In the genomic region with DNA sequence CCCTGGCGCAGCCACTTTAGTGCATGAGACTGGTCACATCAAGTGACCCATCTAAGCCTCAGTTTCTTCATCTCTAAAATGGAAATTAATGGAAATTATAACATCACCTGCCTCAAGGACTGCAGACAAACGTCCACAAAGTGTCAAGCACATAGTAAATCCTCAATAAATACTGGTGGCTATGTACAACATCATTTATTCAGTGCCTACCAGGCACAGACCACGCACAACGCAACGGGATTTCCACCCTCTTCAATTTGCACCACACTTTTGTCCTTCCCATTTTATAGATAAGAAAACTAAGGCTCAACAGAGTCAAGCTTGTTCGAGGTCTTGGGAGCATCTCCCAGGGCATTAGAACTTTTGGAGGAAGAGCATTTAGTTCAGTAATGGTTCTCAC, we compare ENCODE assay signal across 8 cellular contexts. TPM values are rescaled to one million over a fixed set of nuclear protein-coding genes. Genes with fewer than 3 reads are reported as not detected.
DNase-seq lines count a peak whose midpoint lies in the region; ATAC-seq and TF ChIP-seq lines count a peak whose summit lies in the region.

No MANE protein-coding gene starts in this region.

- no peaks in the 10 kb centered on the region for H3K27me3 ChIP-seq in right cardiac atrium (ENCODE audit: control insufficient read depth, insufficient read depth)
- no peaks in the 10 kb centered on the region for H3K27me3 ChIP-seq in mesendoderm (ENCODE audit: insufficient read depth, low read length, poor library complexity)
- H3K27me3 ChIP-seq in uterus = no peaks in the 10 kb centered on the region
- H3K27me3 ChIP-seq in gastroesophageal sphincter = no peaks in the 10 kb centered on the region

- intact Hi-C loops in right cardiac atrium (cut with DNase I) = loop anchor here in 1 of 4 donors (5.0 to 10.0 kb wide), 2 partner anchors 37 to 59 kb away; partner anchors contain the start of gene TIMM44
- intact Hi-C loops in left cardiac atrium (cut with DNase I) = loop anchor here (5.0 to 10.0 kb wide), 3 partner anchors 59 to 251 kb away; partner anchors contain the start of gene TIMM44 (in 2 of the 2)
- intact Hi-C loops in uterus (cut with DNase I; ENCODE audit: low total_unique reads) = loop anchor here (5.0 kb wide), 1 partner anchor 62 kb away; the partner anchor contains the start of gene TIMM44

- H2BK120ac ChIP-seq in mesendoderm (ENCODE audit: low read depth, low read length) = no peak overlapping the region

- H3K4me2 ChIP-seq in mesendoderm (ENCODE audit: low read length) = peak overlapping the region; percentile 95

- H3K79me2 ChIP-seq in mesendoderm (ENCODE audit: control insufficient read depth, insufficient read depth, low read length) = peaks cover 54% of the 10 kb centered on the region

- H3K36me3 ChIP-seq in mesendoderm (ENCODE audit: control insufficient read depth, insufficient read depth, low read length) = no peaks in the 10 kb centered on the region
- H3K36me3 ChIP-seq in uterus = no peaks in the 10 kb centered on the region
- H3K36me3 ChIP-seq in gastroesophageal sphincter = peaks cover 0 to 15% of the 10 kb centered on the region in 2 donors

- ATAC-seq in right cardiac atrium (no peak), left cardiac atrium (no peak), gastroesophageal sphincter (no peak), GM18517 (IDR thresholded peaks at IDR 0.05; ENCODE audit: unreplicated experiment) (no peak), HG03039 (IDR thresholded peaks at IDR 0.05; ENCODE audit: unreplicated experiment) (no peak)

- no peak overlapping the region for H2BK5ac ChIP-seq in mesendoderm (ENCODE audit: low read length)

- WGBS in right cardiac atrium = 67% methylated on average over 6 of the region's 6 CpGs
- WGBS in mesendoderm (ENCODE audit: extremely low coverage, insufficient coverage, low lambda C conversion rate) = no CpG with 5 or more reads among the region's 6 CpGs
- WGBS in gastroesophageal sphincter (ENCODE audit: low coverage in 1 of 2), 2 donors = 61 to 92% methylated on average over 2 to 4 of the region's 6 CpGs

- H3K4me3 ChIP-seq in right cardiac atrium (ENCODE audit: low read length) (peak overlapping the region; percentile 99), astrocyte of the cerebellum (ENCODE audit: low read depth, low read length) (peak overlapping the region; percentile 74), mesendoderm (ENCODE audit: low read length) (peak overlapping the region; percentile 88), uterus (peak overlapping the region; percentile 83 to 87), gastroesophageal sphincter (peak overlapping the region in 1 of 2 donors; percentile 85)

- in situ Hi-C loops in astrocyte of the cerebellum (cut with HindIII; ENCODE audit: low sequenced_read_pairs) = no loop called here

- H3K4me1 ChIP-seq in right cardiac atrium (ENCODE audit: control insufficient read depth, insufficient read depth, low read length) = peaks cover 16% of the 10 kb centered on the region
- peaks cover 4% of the 10 kb centered on the region for H3K4me1 ChIP-seq in mesendoderm (ENCODE audit: control insufficient read depth, low read depth, low read length)
- peaks cover 4 to 21% of the 10 kb centered on the region in 2 donors for H3K4me1 ChIP-seq in uterus
- peaks cover 3 to 69% (median 35%) of the 10 kb centered on the region in 3 donors for H3K4me1 ChIP-seq in gastroesophageal sphincter

- no peak overlapping the region for H3K23ac ChIP-seq in mesendoderm (ENCODE audit: low read length)

- DNase-seq in right cardiac atrium (no peak), left cardiac atrium (no peak), astrocyte of the cerebellum (ENCODE audit: low read depth) (no peak), mesendoderm (no peak), uterus (no peak)

- H3K9ac ChIP-seq in mesendoderm (ENCODE audit: low read length) = peak overlapping the region; percentile 88

- peaks cover 11% of the 10 kb centered on the region for H3K79me1 ChIP-seq in mesendoderm (ENCODE audit: low read length)

- no peak for TF ChIP-seq CTCF in astrocyte of the cerebellum (IDR thresholded peaks at IDR 0.05; ENCODE audit: low read depth, low read length, missing control alignments)
- no peak for TF ChIP-seq CTCF in uterus (IDR thresholded peaks at IDR 0.05)
- TF ChIP-seq CTCF in gastroesophageal sphincter (IDR thresholded peaks at IDR 0.05) = no peak

- TF ChIP-seq EP300 in gastroesophageal sphincter (IDR thresholded peaks at IDR 0.05) = no peak

- no peak overlapping the region for H4K8ac ChIP-seq in mesendoderm (ENCODE audit: low read depth, low read length)

- TF ChIP-seq POLR2A in uterus (IDR thresholded peaks at IDR 0.05) (no peak), gastroesophageal sphincter (IDR thresholded peaks at IDR 0.05) (no peak)

- H3K9me3 ChIP-seq in right cardiac atrium (ENCODE audit: control insufficient read depth, low read length) = no peaks in the 10 kb centered on the region
- H3K9me3 ChIP-seq in uterus = no peaks in the 10 kb centered on the region
- H3K9me3 ChIP-seq in gastroesophageal sphincter = no peaks in the 10 kb centered on the region

- H3K18ac ChIP-seq in mesendoderm (ENCODE audit: low read length) = no peak overlapping the region

- no peak overlapping the region for H3K4ac ChIP-seq in mesendoderm (ENCODE audit: low read depth, low read length)

- H2AK5ac ChIP-seq in mesendoderm (ENCODE audit: low read length) = no peak overlapping the region

- no peak overlapping the region for H2BK15ac ChIP-seq in mesendoderm (replicated peaks; ENCODE audit: low read depth)

- no peak overlapping the region for H4K5ac ChIP-seq in mesendoderm (ENCODE audit: low read length)

- peak overlapping the region; percentile 88 for H3K56ac ChIP-seq in mesendoderm (ENCODE audit: low read length)

- H3K27ac ChIP-seq in right cardiac atrium (ENCODE audit: low read length) (no peak overlapping the region), mesendoderm (ENCODE audit: low read depth, low read length) (no peak overlapping the region), uterus (no peak overlapping the region), gastroesophageal sphincter (no peak overlapping the region)

RNA-seq across cellular contexts. Expression of gene ELAVL1, which starts 1.4 kb away (rescaled TPM):
- total RNA-seq in right cardiac atrium (10 to 100 TPM; 55.4 to 67.5 (median 64.6) TPM), left cardiac atrium (10 to 100 TPM; 51.6 to 68.3 TPM), uterus (10 to 100 TPM; 14.1 to 71.7 (median 39.3) TPM), gastroesophageal sphincter (10 to 100 TPM; 30.8 to 62.5 (median 34.6) TPM)
- polyA plus RNA-seq in right cardiac atrium = 28.4 TPM
- polyA plus RNA-seq in mesendoderm (2013, experiment 1 of 2) = 74.8 TPM
- 77.1 TPM for polyA plus RNA-seq in mesendoderm (2013, experiment 2 of 2)

RNA-seq across cellular contexts. Expression of gene CCL25, which starts 48.6 kb away (rescaled TPM):
- total RNA-seq in right cardiac atrium = not detected
- polyA plus RNA-seq in right cardiac atrium = not detected
- total RNA-seq in left cardiac atrium = not detected
- polyA plus RNA-seq in mesendoderm (2013, experiment 1 of 2) = 0.07 TPM
- polyA plus RNA-seq in mesendoderm (2013, experiment 2 of 2) = 0.13 TPM
- total RNA-seq in uterus = not detected
- not detected for total RNA-seq in gastroesophageal sphincter
